ENCODE assay signal across 19 cellular contexts in the genomic region with DNA sequence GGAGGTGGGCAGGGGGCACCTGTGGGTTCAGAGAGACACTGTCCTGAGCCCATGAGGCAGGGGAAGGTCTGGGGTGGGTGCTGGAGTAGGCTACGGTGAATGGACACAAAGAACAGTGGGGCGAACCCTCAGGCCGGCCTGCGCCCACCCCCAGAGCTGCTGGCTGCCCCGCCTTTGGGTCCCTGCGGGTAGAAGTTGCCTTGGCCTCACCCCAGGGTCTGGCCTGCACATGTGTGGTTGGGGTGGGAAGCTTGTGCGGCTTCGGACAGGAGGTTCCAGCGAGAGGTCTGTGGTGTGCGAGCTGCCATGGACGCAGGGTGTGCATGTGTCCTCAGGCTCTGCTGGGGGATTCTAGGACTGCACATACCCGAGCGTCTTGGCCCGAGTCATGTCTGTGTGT. TPM values are rescaled to one million over a fixed set of nuclear protein-coding genes. Genes with fewer than 3 reads are reported as not detected.
A peak's percentile ranks its signal among the peaks of the same experiment; 100 is the strongest.
DNase-seq lines count a peak whose midpoint lies in the region; ATAC-seq, FAIRE-seq and TF ChIP-seq lines count a peak whose summit lies in the region.
"Had no signal": no experiment of that assay in that cellular context is flagged by ENCODE, and none has a peak within 500 bp of the region (broad histone marks: within the 10 kb centered on the region; RNA-seq: fewer than 3 reads in every experiment).

No MANE protein-coding gene starts in this region.

- no peaks in the 10 kb centered on the region for H3K36me3 Mint-ChIP-seq in neural progenitor cell
- no peaks in the 10 kb centered on the region for H3K36me3 Mint-ChIP-seq in activated CD4-positive, alpha-beta memory T cell treated with anti-CD3 and anti-CD28 coated beads for 36 hours

- no peak overlapping the region for H4K5ac ChIP-seq in H1 (ENCODE audit: insufficient read length, low read depth, low read length)

- intact Hi-C loops in HepG2 (cut with micrococcal nuclease; ENCODE audit: unreplicated experiment) (no loop called here), right lobe of liver (cut with DNase I) (no loop called here)
- intact Hi-C loops in activated CD4-positive, alpha-beta memory T cell treated with anti-CD3 and anti-CD28 coated beads for 36 hours (cut with micrococcal nuclease), result no loop called here

- TF ChIP-seq POLR2A in HepG2 (IDR thresholded peaks at IDR 0.05; ENCODE audit: insufficient read depth in 1 of 2, low read depth in 2 of 2, low read length in 2 of 2) (no peak), right lobe of liver (IDR thresholded peaks at IDR 0.05) (no peak), H1 (IDR thresholded peaks at IDR 0.05; ENCODE audit: control extremely low read depth in 1 of 2, low read depth in 2 of 2, low read length in 2 of 2) (no peak)

- H3K9ac ChIP-seq in HepG2 (ENCODE audit: insufficient read depth, low read depth, low read length) (no peak overlapping the region), H1 (replicated peaks in 1 of 4; ENCODE audit: extremely low read depth in 1 of 4, low read depth in 3 of 4, low read length in 3 of 4) (no peak overlapping the region), neural progenitor cell (no peak overlapping the region)

- H3K79me2 ChIP-seq in HepG2 (ENCODE audit: insufficient read depth, low read length) (no peaks in the 10 kb centered on the region), H1 (ENCODE audit: control insufficient read depth in 1 of 2, insufficient read depth in 2 of 2, low read length in 2 of 2) (no peaks in the 10 kb centered on the region), neural progenitor cell (ENCODE audit: low read depth) (no peaks in the 10 kb centered on the region)

- in situ Hi-C loops in HepG2 (cut with HindIII; ENCODE audit: extremely low pct_ligation_motif_present, low pct_unique_long_range_greater_than_20kb), result no loop called here

- TF ChIP-seq CTCF in HepG2 (CRISPR knock-in tag; IDR thresholded peaks at IDR 0.05) (no peak), right lobe of liver (IDR thresholded peaks at IDR 0.05) (no peak), H1 (IDR thresholded peaks at IDR 0.05; ENCODE audit: control extremely low read depth in 1 of 3, insufficient read depth in 1 of 3, low read depth in 1 of 3, low read length in 3 of 3) (no peak), neural progenitor cell (IDR thresholded peaks at IDR 0.05) (no peak)

- H4K91ac ChIP-seq in H1 (replicated peaks; ENCODE audit: insufficient read length, low read length), result no peak overlapping the region

- H2BK5ac ChIP-seq in H1 (ENCODE audit: low read depth, low read length), result no peak overlapping the region; the same call in 1 of the 2 replicates

- H4K20me1 ChIP-seq in HepG2 (ENCODE audit: insufficient read depth, low read length) (no peaks in the 10 kb centered on the region), H1 (replicated peaks in 1 of 2; ENCODE audit: control insufficient read depth in 1 of 2, insufficient read depth in 2 of 2, low read length in 2 of 2) (no peaks in the 10 kb centered on the region), neural progenitor cell (ENCODE audit: low read depth) (no peaks in the 10 kb centered on the region)

- H3K4me3 ChIP-seq in HepG2 (replicated peaks in 1 of 3; ENCODE audit: insufficient read depth in 1 of 3, low read depth in 2 of 3, low read length in 3 of 3), result no peak overlapping the region
- H3K4me3 ChIP-seq in right lobe of liver, result no peak overlapping the region
- no peak overlapping the region for H3K4me3 ChIP-seq in H1 (ENCODE audit: extremely low read depth in 1 of 4, insufficient read depth in 2 of 4, low read depth in 3 of 4, low read length in 4 of 4)
- H3K4me3 ChIP-seq in neural progenitor cell, result no peak overlapping the region

- no peak overlapping the region for H3K4me2 ChIP-seq in HepG2 (ENCODE audit: low read depth, low read length)
- no peak overlapping the region for H3K4me2 ChIP-seq in H1 (ENCODE audit: insufficient read depth in 1 of 2, low read depth in 2 of 2, low read length in 2 of 2)
- H3K4me2 ChIP-seq in neural progenitor cell, result no peak overlapping the region

- peaks cover 2% of the 10 kb centered on the region for H3F3A ChIP-seq in neural progenitor cell (ENCODE audit: low read depth)

- FAIRE-seq in HepG2 (lab: Jason Lieb, UNC), result no peak
- no peak for FAIRE-seq in H1 (lab: Jason Lieb, UNC)
- FAIRE-seq: GM12891 had no signal

- H3K23me2 ChIP-seq in H1 (ENCODE audit: low read depth, low read length), result no peaks in the 10 kb centered on the region; the same call in 1 of the 2 replicates

- H3K4me1 ChIP-seq in HepG2 (ENCODE audit: insufficient read depth, low read length), result no peaks in the 10 kb centered on the region
- H3K4me1 ChIP-seq in right lobe of liver, result peaks cover 0 to 3% (median 0%) of the 10 kb centered on the region in 4 donors
- H3K4me1 ChIP-seq in H1 (replicated peaks in 1 of 4; ENCODE audit: control insufficient read depth in 3 of 4, insufficient read depth in 4 of 4, low read length in 3 of 4), result peaks cover 0 to 39% (median 23%) of the 10 kb centered on the region in 4 experiments; a peak in 6 of 7 replicates
- peaks cover 30% of the 10 kb centered on the region for H3K4me1 ChIP-seq in neural progenitor cell

- H2AFZ ChIP-seq in HepG2 (ENCODE audit: low read length), result no peak overlapping the region
- H2AFZ ChIP-seq in H1 (ENCODE audit: low read length), result no peak overlapping the region
- no peak overlapping the region for H2AFZ ChIP-seq in neural progenitor cell (replicated peaks)

- peak; percentile 21; the same call in 1 of the 3 replicates for ATAC-seq in HepG2
- no peak for ATAC-seq in right lobe of liver

- H4K8ac ChIP-seq in H1 (ENCODE audit: extremely low read depth, insufficient read depth, low read length), result no peak overlapping the region; the same call in 1 of the 2 replicates

- H3K23ac ChIP-seq in H1 (ENCODE audit: insufficient read length), result no peak overlapping the region

- H3K9me3 ChIP-seq in HepG2 (ENCODE audit: low read length), result no peaks in the 10 kb centered on the region
- H3K9me3 ChIP-seq in right lobe of liver, result no peaks in the 10 kb centered on the region
- no peaks in the 10 kb centered on the region for H3K9me3 ChIP-seq in H1 (ENCODE audit: insufficient read depth in 2 of 2, low read depth in 1 of 2, low read length in 1 of 2)
- H3K9me3 ChIP-seq in neural progenitor cell (ENCODE audit: low read depth), result no peaks in the 10 kb centered on the region

- CTCF ChIA-PET in HepG2 (lab: Yijun Ruan, JAX; ENCODE audit: low intra/inter-chr PET ratio, low total read pairs), result no interaction called here
- CTCF ChIA-PET in H1 (lab: Charles Lee; ENCODE audit: partially characterized antibody), result interaction anchor here (0.8 to 2.0 kb wide), 10 partner anchors 10 to 44 kb away, joined by 3 to 6 read pairs (median 4); a partner anchor contains a TSS
- CTCF ChIA-PET in activated CD4-positive, alpha-beta memory T cell treated with anti-CD3 and anti-CD28 coated beads for 36 hours (lab: Charles Lee), result no interaction called here

- H3K27me3 Mint-ChIP-seq in neural progenitor cell (ENCODE audit: insufficient read depth, low read depth), result peaks cover 19% of the 10 kb centered on the region
- H3K27me3 Mint-ChIP-seq in activated CD4-positive, alpha-beta memory T cell treated with anti-CD3 and anti-CD28 coated beads for 36 hours, result no peaks in the 10 kb centered on the region
- H3K27me3 Mint-ChIP-seq: B cell; CD4-positive, alpha-beta T cell had no signal

- H2BK15ac ChIP-seq in H1 (ENCODE audit: low read length), result peak overlapping the region; percentile 34; the same call in 1 of the 2 replicates

- H2BK120ac ChIP-seq in H1 (replicated peaks; ENCODE audit: low read depth, low read length), result no peak overlapping the region

- H3K14ac ChIP-seq in H1 (ENCODE audit: insufficient read length), result no peak overlapping the region

- peaks cover 12 to 74% of the 10 kb centered on the region in 2 experiments; a peak in 4 of 5 replicates for H3K27me3 ChIP-seq in HepG2 (ENCODE audit: control insufficient read depth in 1 of 2, insufficient read depth in 2 of 2, low read length in 2 of 2)
- peaks cover 0 to 5% of the 10 kb centered on the region in 2 donors for H3K27me3 ChIP-seq in right lobe of liver
- peaks cover 0 to 9% (median 7%) of the 10 kb centered on the region in 4 experiments; a peak in 3 of 7 replicates for H3K27me3 ChIP-seq in H1 (replicated peaks in 1 of 4; ENCODE audit: control insufficient read depth in 3 of 4, extremely low read depth in 1 of 4, insufficient read depth in 3 of 4, low read length in 3 of 4)
- H3K27me3 ChIP-seq in neural progenitor cell, result peaks cover 26% of the 10 kb centered on the region

- H2BK12ac ChIP-seq in H1 (ENCODE audit: low read depth, low read length), result peak overlapping the region; percentile 45; the same call in 1 of the 2 replicates

- no peak for DNase-seq in HepG2 (ENCODE audit: low spot score)
- DNase-seq in right lobe of liver, result no peak
- DNase-seq in H1 (ENCODE audit: low read depth in 1 of 2, low spot score in 2 of 2), result no peak
- DNase-seq in neural progenitor cell (ENCODE audit: low spot score), result no peak
- no peak for DNase-seq in kidney glomerular epithelial cell (lab: John Stamatoyannopoulos, UW)
- no peak for DNase-seq in activated CD4-positive, alpha-beta memory T cell treated with anti-CD3 and anti-CD28 coated beads for 36 hours
- no peak for DNase-seq in GM03348 (ENCODE audit: low spot score)
- DNase-seq: C1 segment of cervical spinal cord; CD4-positive, alpha-beta T cell; DMS79; GOT3; HCEC 1CT; HFFc6; KBM-7 had no signal

- peak overlapping the region; percentile 56; the same call in 1 of the 2 replicates for H2AK5ac ChIP-seq in H1 (ENCODE audit: low read depth, low read length)

- TF ChIP-seq RAD21 in HepG2 (CRISPR knock-in tag; IDR thresholded peaks at IDR 0.05) (no peak), H1 (IDR thresholded peaks at IDR 0.05 in 1 of 2, conservative IDR thresholded peaks at IDR 0.05 in 1 of 2; ENCODE audit: low read depth in 2 of 2, low read length in 2 of 2) (no peak)

- H3K27ac ChIP-seq in HepG2 (ENCODE audit: extremely low read length, insufficient read depth, low read length) (no peak overlapping the region), right lobe of liver (no peak overlapping the region), H1 (ENCODE audit: low read depth, low read length) (no peak overlapping the region), neural progenitor cell (no peak overlapping the region)
- H3K27ac ChIP-seq: HL-60 had no signal

- H3K9me3 Mint-ChIP-seq in neural progenitor cell, result no peaks in the 10 kb centered on the region
- H3K9me3 Mint-ChIP-seq in activated CD4-positive, alpha-beta memory T cell treated with anti-CD3 and anti-CD28 coated beads for 36 hours, result no peaks in the 10 kb centered on the region
- H3K9me3 Mint-ChIP-seq: CD4-positive, alpha-beta T cell; HFFc6 had no signal

- peak overlapping the region; percentile 34; the same call in 1 of the 2 replicates for H2BK20ac ChIP-seq in H1 (ENCODE audit: low read length)

- H3K36me3 ChIP-seq in HepG2 (replicated peaks in 1 of 2; ENCODE audit: control insufficient read depth in 1 of 2, insufficient read depth in 2 of 2, low read length in 2 of 2) (no peaks in the 10 kb centered on the region), right lobe of liver (no peaks in the 10 kb centered on the region), H1 (ENCODE audit: control insufficient read depth in 2 of 4, insufficient read depth in 4 of 4, low read length in 3 of 4) (no peaks in the 10 kb centered on the region), neural progenitor cell (no peaks in the 10 kb centered on the region)

- BruUV-seq in HepG2 (replicated peaks; lab: Mats Ljungman, UMichigan), result no TSS peak

- peak overlapping the region; percentile 44 for H3K4me3 Mint-ChIP-seq in neural progenitor cell
- no peak overlapping the region for H3K4me3 Mint-ChIP-seq in activated CD4-positive, alpha-beta memory T cell treated with anti-CD3 and anti-CD28 coated beads for 36 hours
- H3K4me3 Mint-ChIP-seq: CD4-positive, alpha-beta T cell; HFFc6 had no signal

- H3K56ac ChIP-seq in H1 (replicated peaks; ENCODE audit: insufficient read length, low read depth, low read length), result no peak overlapping the region

- peak overlapping the region; percentile 69 for H3K27ac Mint-ChIP-seq in neural progenitor cell
- no peak overlapping the region for H3K27ac Mint-ChIP-seq in activated CD4-positive, alpha-beta memory T cell treated with anti-CD3 and anti-CD28 coated beads for 36 hours
- H3K27ac Mint-ChIP-seq: B cell; CD4-positive, alpha-beta T cell; HFFc6 had no signal

- WGBS in HepG2 (ENCODE audit: low lambda C conversion rate), result 27% methylated on average over 2 of the region's 14 CpGs
- WGBS in right lobe of liver (ENCODE audit: insufficient coverage, low coverage, low lambda C conversion rate, missing lambda C conversion rate), result 33% methylated on average over 1 of the region's 14 CpGs
- 87% methylated on average over 10 of the region's 14 CpGs; no CpG with 5 or more reads in 1 of the 2 experiments for WGBS in H1 (ENCODE audit: extremely low coverage in 1 of 2, insufficient coverage in 1 of 2, insufficient read length in 1 of 2, insufficient replicate concordance in 2 of 2, low coverage in 1 of 2, low lambda C conversion rate in 2 of 2, missing lambda C conversion rate in 1 of 2), 2 experiments

- H3K79me1 ChIP-seq in H1 (ENCODE audit: low read depth, low read length), result no peaks in the 10 kb centered on the region

- TF ChIP-seq EP300 in HepG2 (IDR thresholded peaks at IDR 0.05; ENCODE audit: low read depth in 2 of 2, low read length in 2 of 2), result no peak
- no peak for TF ChIP-seq EP300 in HepG2 (CRISPR knock-in tag; IDR thresholded peaks at IDR 0.05; ENCODE audit: borderline replicate concordance)
- no peak for TF ChIP-seq EP300 in H1 (IDR thresholded peaks at IDR 0.05; ENCODE audit: borderline replicate concordance in 1 of 2, low read depth in 2 of 2, low read length in 2 of 2)

- peak overlapping the region; percentile 48; the same call in 1 of the 2 replicates for H3K18ac ChIP-seq in H1 (ENCODE audit: extremely low read depth, low read length)

- POLR2A ChIA-PET in HepG2 (lab: Yijun Ruan, JAX) (no interaction called here), H1 (lab: Charles Lee; ENCODE audit: partially characterized antibody) (interaction anchor here (1.3 to 2.2 kb wide), 2 partner anchors 13 to 23 kb away, joined by 3 to 8 read pairs; no protein-coding TSS in a partner anchor)
- POLR2A ChIA-PET in activated CD4-positive, alpha-beta memory T cell treated with anti-CD3 and anti-CD28 coated beads for 36 hours (lab: Charles Lee), result no interaction called here

- no peak overlapping the region for H3K4ac ChIP-seq in H1 (replicated peaks; ENCODE audit: insufficient read length, low read depth, low read length)

- peaks cover 53% of the 10 kb centered on the region for H3K4me1 Mint-ChIP-seq in neural progenitor cell
- peaks cover 23% of the 10 kb centered on the region for H3K4me1 Mint-ChIP-seq in activated CD4-positive, alpha-beta memory T cell treated with anti-CD3 and anti-CD28 coated beads for 36 hours (ENCODE audit: low read depth)

RNA-seq across cellular contexts. Expression of a gene that starts 20.6 kb away (rescaled TPM):
- total RNA-seq in HepG2 (2016; rRNA removed; fragmentation: Illumina TruSeq; extraction: Trizol) (0.03 and 0.09 TPM in 2 replicates), right lobe of liver (1 to 10 TPM in 3 of 6 experiments, under 1 TPM in 3; 0.18 to 3.0 (median 1.00) TPM), neural progenitor cell (ENCODE audit: low replicate concordance) (0.31 and 0.69 TPM in 2 replicates)
- not detected in 2 replicates for total RNA-seq in HepG2 (2016; cell fraction: cytosol; rRNA removed; fragmentation: Illumina TruSeq; extraction: Trizol; ENCODE audit: low read depth)
- total RNA-seq in HepG2 (2016; cell fraction: insoluble cytoplasmic fraction; rRNA removed; fragmentation: Illumina TruSeq; extraction: Trizol), result 0.10 and 0.28 TPM in 2 replicates
- total RNA-seq in HepG2 (2016; cell fraction: membrane; rRNA removed; fragmentation: Illumina TruSeq; extraction: Trizol), result 0.06 TPM in 1 of 2 replicates, not detected in the other
- total RNA-seq in HepG2 (2016; cell fraction: nucleus; rRNA removed; fragmentation: Illumina TruSeq; extraction: Trizol), result 0.22 TPM in 1 of 2 replicates, not detected in the other
- polyA plus RNA-seq in HepG2 (2011; rRNA removed) (0.17 and 0.25 TPM in 2 replicates), H1 (2011; rRNA removed) (5.0 and 7.3 TPM in 2 replicates)
- polyA plus RNA-seq in HepG2 (2011; cell fraction: cytosol; rRNA removed), result 0.09 and 0.19 TPM in 2 replicates
- 1.3 TPM in 2 replicates for polyA plus RNA-seq in HepG2 (2011; cell fraction: nucleus; rRNA removed)
- polyA plus RNA-seq in HepG2 (2012), result 0.19 and 0.59 TPM in 2 replicates
- polyA plus RNA-seq in HepG2 (2016; cell fraction: cytosol; fragmentation: Illumina TruSeq; extraction: Trizol; ENCODE audit: low read depth), result not detected in 2 replicates
- polyA plus RNA-seq in HepG2 (2016; cell fraction: insoluble cytoplasmic fraction; fragmentation: Illumina TruSeq; extraction: Trizol; ENCODE audit: low read depth), result 0.19 and 0.27 TPM in 2 replicates
- polyA plus RNA-seq in HepG2 (2016; cell fraction: membrane; fragmentation: Illumina TruSeq; extraction: Trizol; ENCODE audit: low read depth), result not detected in 2 replicates
- 0.47 and 1.5 TPM in 2 replicates for polyA plus RNA-seq in HepG2 (2016; cell fraction: nucleus; fragmentation: Illumina TruSeq; extraction: Trizol; ENCODE audit: insufficient read depth, low read depth)
- polyA minus RNA-seq in HepG2 (2011; rRNA and poly(A)+ RNA removed; ENCODE audit: low replicate concordance), result 0.14 and 0.24 TPM in 2 replicates
- polyA minus RNA-seq in HepG2 (2011; cell fraction: cytosol; rRNA and poly(A)+ RNA removed), result not detected in 2 replicates
- polyA minus RNA-seq in HepG2 (2011; cell fraction: nucleus; rRNA and poly(A)+ RNA removed), result 0.64 and 0.87 TPM in 2 replicates
- 6.1 and 7.2 TPM in 2 replicates for total RNA-seq in H1 (2021; fragmentation: NEBNext Ultra II Directional; extraction: Animal tissue kit (Norgen Biotek cat#: 25700))
- 4.2 TPM for polyA plus RNA-seq in H1 (2011; cell fraction: cytosol; rRNA removed)
- 22.7 TPM for polyA plus RNA-seq in H1 (2011; cell fraction: nucleus; rRNA removed)
- 6.2 to 8.0 TPM (median 7.3 TPM) in 4 replicates for polyA plus RNA-seq in H1 (2012, experiment 1 of 2)
- 2.7 TPM for polyA plus RNA-seq in H1 (2012, experiment 2 of 2)
- 14.6 TPM for polyA plus RNA-seq in H1 (2013, experiment 1 of 2)
- 10.8 TPM for polyA plus RNA-seq in H1 (2013, experiment 2 of 2)
- polyA minus RNA-seq in H1 (2011; rRNA and poly(A)+ RNA removed), result 1.3 and 2.0 TPM in 2 replicates
- polyA minus RNA-seq in H1 (2011; cell fraction: cytosol; rRNA and poly(A)+ RNA removed), result 1.3 TPM
- polyA minus RNA-seq in H1 (2011; cell fraction: nucleus; rRNA and poly(A)+ RNA removed), result 5.9 TPM
- 10 to 100 TPM; 55.6 to 57.3 TPM for total RNA-seq in activated CD4-positive, alpha-beta memory T cell treated with anti-CD3 and anti-CD28 coated beads for 36 hours
- total RNA-seq: A172, G401 had no signal
